Comparison of ENCODE assay signal across 26 cellular contexts in genomic region chr1:55067914-55068313, GRCh38. TPM values are rescaled to one million over a fixed set of nuclear protein-coding genes. Genes with fewer than 3 reads are reported as not detected.
"Had no signal": no experiment of that assay in that cellular context is flagged by ENCODE, and none has a peak within 500 bp of the region (broad histone marks: within the 10 kb centered on the region; RNA-seq: fewer than 3 reads in every experiment).

No MANE protein-coding gene starts in this region.

- H2AFZ ChIP-seq: neural progenitor cell had no signal

- H3K4me2 ChIP-seq: neural progenitor cell had no signal

- H3K27me3 ChIP-seq: dorsolateral prefrontal cortex, gastroesophageal sphincter, neural progenitor cell, ovary, sigmoid colon, stomach, thyroid gland, vagina had no signal

- H3K4me3 ChIP-seq: gastroesophageal sphincter, mucosa of descending colon, neural progenitor cell, ovary, sigmoid colon, stomach, thyroid gland, vagina had no signal

- ATAC-seq: esophagus mucosa; gastroesophageal sphincter; mucosa of descending colon; naive thymus-derived CD4-positive, alpha-beta T cell; stimulated activated effector memory CD8-positive, alpha-beta T cell treated with anti-CD3 and anti-CD28 coated beads, Interleukin-12 subunit alpha, Interleukin-12 subunit beta, amount 100 ng/mL, for 72 hours had no signal

- H3K9me3 ChIP-seq: gastroesophageal sphincter, mucosa of descending colon, ovary, sigmoid colon, stomach, thyroid gland, vagina had no signal

- H3K4me1 ChIP-seq: neural progenitor cell had no signal

- DNase-seq: effector CD4-positive, alpha-beta T cell; foreskin fibroblast; glutamatergic neuron; kidney; mesenchymal stem cell; mucosa of descending colon; naive thymus-derived CD4-positive, alpha-beta T cell; ovary; retina; sigmoid colon; stimulated activated CD4-positive, alpha-beta T cell treated with anti-CD3 and anti-CD28 coated beads, Interleukin-2, amount 100 ng/mL, for 24 hours; stimulated activated CD4-positive, alpha-beta T cell treated with anti-CD3 and anti-CD28 coated beads, Interleukin-4, amount 100 ng/mL, for 24 hours; stimulated activated naive CD4-positive, alpha-beta T cell treated with Interleukin-2 at 50 U/mL for 16 hours; stomach; trophoblast cell had no signal

- FAIRE-seq: colon, kidney had no signal

- H3K36me3 ChIP-seq: ovary had no signal

- H3K27ac ChIP-seq: epithelial cell of prostate, neural progenitor cell, ovary, stomach, thyroid gland, vagina had no signal

RNA-seq across cellular contexts. Expression of gene PCSK9, which starts 28.6 kb away (rescaled TPM):
- total RNA-seq: lung microvascular endothelial cell; naive thymus-derived CD4-positive, alpha-beta T cell; subcutaneous adipose tissue; thyroid gland had no signal
- polyA plus RNA-seq: naive thymus-derived CD4-positive, alpha-beta T cell had no signal
